8 cellular contexts compared by ENCODE assay signal in the genomic region with DNA sequence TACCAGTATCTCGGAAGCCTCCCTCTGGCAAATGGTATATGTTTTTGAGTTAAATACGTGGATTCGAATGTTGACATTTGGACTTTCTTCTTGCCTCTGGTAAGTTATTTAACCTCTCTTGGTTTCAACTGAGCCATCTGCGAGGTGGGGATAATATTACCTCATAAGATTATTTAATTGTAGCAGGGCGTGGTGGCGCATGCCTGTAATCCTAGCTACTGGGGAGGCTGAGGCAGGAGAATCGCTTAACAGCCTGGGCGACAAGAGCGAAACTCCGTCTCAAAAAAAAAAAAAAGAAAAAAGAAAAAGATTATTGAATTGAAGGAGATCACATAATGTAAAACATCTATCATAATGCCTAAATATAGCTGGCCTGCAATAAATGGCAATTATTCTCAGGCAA. TPM values are rescaled to one million over a fixed set of nuclear protein-coding genes. Genes with fewer than 3 reads are reported as not detected.
DNase-seq lines count a peak whose midpoint lies in the region; ATAC-seq and TF ChIP-seq lines count a peak whose summit lies in the region.

No MANE protein-coding gene starts in this region.

- no peaks in the 10 kb centered on the region for H3K36me3 Mint-ChIP-seq in activated naive CD8-positive, alpha-beta T cell treated with anti-CD3 and anti-CD28 coated beads for 36 hours

- TF ChIP-seq CTCF in thoracic aorta (IDR thresholded peaks at IDR 0.05) = no peak

- H3K27ac Mint-ChIP-seq in activated naive CD8-positive, alpha-beta T cell treated with anti-CD3 and anti-CD28 coated beads for 36 hours = peak overlapping the region; percentile 89

- peaks cover 10% of the 10 kb centered on the region for H3K4me1 Mint-ChIP-seq in activated naive CD8-positive, alpha-beta T cell treated with anti-CD3 and anti-CD28 coated beads for 36 hours

- H3K27me3 ChIP-seq in layer of hippocampus (ENCODE audit: control insufficient read depth, insufficient read depth, low read length) = no peaks in the 10 kb centered on the region
- no peaks in the 10 kb centered on the region for H3K27me3 ChIP-seq in thoracic aorta (replicated peaks; ENCODE audit: insufficient read depth)

- peaks cover 7 to 8% of the 10 kb centered on the region in 2 donors for H3K4me1 ChIP-seq in thoracic aorta (ENCODE audit: control insufficient read depth in 1 of 2, low read depth in 2 of 2)

- no peaks in the 10 kb centered on the region for H3K36me3 ChIP-seq in thoracic aorta

- no peaks in the 10 kb centered on the region for H3K27me3 Mint-ChIP-seq in activated naive CD8-positive, alpha-beta T cell treated with anti-CD3 and anti-CD28 coated beads for 36 hours

- H3K9me3 Mint-ChIP-seq in activated naive CD8-positive, alpha-beta T cell treated with anti-CD3 and anti-CD28 coated beads for 36 hours = no peaks in the 10 kb centered on the region

- peak; percentile 19 for DNase-seq in activated CD4-positive, alpha-beta T cell treated with anti-CD3 and anti-CD28 coated beads for 48 hours
- DNase-seq in activated CD4-positive, alpha-beta T cell treated with anti-CD3 and anti-CD28 coated beads, Interleukin-2, amount 50 U/mL, for 4 hours = no peak
- DNase-seq in activated naive CD8-positive, alpha-beta T cell treated with anti-CD3 and anti-CD28 coated beads for 36 hours = no peak
- DNase-seq in thoracic aorta (ENCODE audit: low spot score) (no peak), hepatic stellate cell (ENCODE audit: low spot score) (no peak)

- H3K9me3 ChIP-seq in thoracic aorta = no peaks in the 10 kb centered on the region

- H3K27ac ChIP-seq in layer of hippocampus (ENCODE audit: low read depth, low read length) (peak overlapping the region; percentile 57), thoracic aorta (peak overlapping the region; percentile 67 to 80)

- H3K4me3 ChIP-seq in thoracic aorta = peak overlapping the region; percentile 84

- H3K4me3 Mint-ChIP-seq in activated naive CD8-positive, alpha-beta T cell treated with anti-CD3 and anti-CD28 coated beads for 36 hours = peak overlapping the region; percentile 90

- ATAC-seq in thoracic aorta (ENCODE audit: insufficient number of reproducible peaks, low FRiP score, low read depth) (no peak), HG03378 (IDR thresholded peaks at IDR 0.05; ENCODE audit: unreplicated experiment) (no peak), HG02852 (IDR thresholded peaks at IDR 0.05; ENCODE audit: unreplicated experiment) (no peak)

RNA-seq across cellular contexts. Expression of a gene that starts 0.4 kb away (rescaled TPM):
- 10 to 100 TPM; 11.1 to 11.6 TPM for total RNA-seq in activated naive CD8-positive, alpha-beta T cell treated with anti-CD3 and anti-CD28 coated beads for 36 hours
- total RNA-seq in thoracic aorta = 1 to 10 TPM; 3.7 to 5.3 TPM

RNA-seq across cellular contexts. Expression of a gene that starts 16.4 kb away (rescaled TPM):
- 10 to 100 TPM; 18.6 to 19.9 TPM for total RNA-seq in activated naive CD8-positive, alpha-beta T cell treated with anti-CD3 and anti-CD28 coated beads for 36 hours
- 10 to 100 TPM in 1 of 2 donors, 1 to 10 TPM in 1; 7.0 to 13.8 TPM for total RNA-seq in thoracic aorta

RNA-seq across cellular contexts. Expression of a gene that starts 28.9 kb away (rescaled TPM):
- total RNA-seq in activated naive CD8-positive, alpha-beta T cell treated with anti-CD3 and anti-CD28 coated beads for 36 hours = 100 to 1,000 TPM; 451 to 452 TPM
- total RNA-seq in thoracic aorta = 100 to 1,000 TPM; 148 to 269 TPM

RNA-seq across cellular contexts. Expression of a gene that starts 29.0 kb away (rescaled TPM):
- total RNA-seq in activated naive CD8-positive, alpha-beta T cell treated with anti-CD3 and anti-CD28 coated beads for 36 hours = 10 to 100 TPM; 89.5 to 94.7 TPM
- 10 to 100 TPM; 10.7 to 23.0 TPM for total RNA-seq in thoracic aorta
